In the genomic region with DNA sequence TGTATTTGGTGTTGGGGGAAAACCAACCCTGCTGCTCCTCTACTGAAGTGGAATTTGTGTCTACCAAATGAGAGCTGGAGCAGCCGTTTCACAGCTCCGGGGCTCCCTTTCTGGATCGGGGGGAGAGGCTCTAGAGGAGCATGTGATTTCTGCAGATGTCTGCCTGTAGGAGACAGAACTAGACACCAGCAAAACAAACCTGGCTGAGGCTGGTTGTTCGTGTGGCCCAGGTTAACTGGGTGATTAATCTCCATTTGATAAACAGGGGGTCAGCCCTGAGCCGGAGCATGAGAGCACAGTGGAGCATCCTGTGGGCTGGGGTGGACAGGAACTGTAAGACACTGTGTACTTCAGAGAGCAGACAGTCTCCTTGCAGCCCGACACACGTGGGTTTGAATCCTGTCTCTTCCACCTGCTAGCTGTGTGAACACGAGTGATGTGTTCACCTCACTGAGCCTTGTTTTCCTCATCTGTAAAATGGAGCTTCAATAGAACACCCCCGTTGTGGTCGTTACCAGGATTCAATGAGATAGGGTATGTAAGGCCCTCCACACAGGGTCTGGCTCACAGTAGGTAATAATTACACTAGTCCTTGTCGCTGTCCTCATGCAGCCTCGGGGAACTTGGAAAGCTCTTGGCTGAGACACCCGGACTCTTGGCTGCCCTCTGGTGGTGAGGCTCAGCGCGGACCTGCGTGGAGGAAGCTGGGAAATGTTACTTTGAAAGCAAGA, we compare ENCODE assay signal across 9 cellular contexts. TPM values are rescaled to one million over a fixed set of nuclear protein-coding genes. Genes with fewer than 3 reads are reported as not detected.
DNase-seq lines count a peak whose midpoint lies in the region; ATAC-seq and TF ChIP-seq lines count a peak whose summit lies in the region.
"Had no signal": no experiment of that assay in that cellular context is flagged by ENCODE, and none has a peak within 500 bp of the region (broad histone marks: within the 10 kb centered on the region; RNA-seq: fewer than 3 reads in every experiment).

No MANE protein-coding gene starts in this region.

- H3K27me3 Mint-ChIP-seq in MCF 10A (ENCODE audit: insufficient read depth, unreplicated experiment) = peaks cover 16% of the 10 kb centered on the region

- no peaks in the 10 kb centered on the region for H3K36me3 Mint-ChIP-seq in MCF 10A (ENCODE audit: insufficient read depth, unreplicated experiment)

- in situ Hi-C loops in GM13977 (cut with MboI; ENCODE audit: low pct_unique_long_range_greater_than_20kb, low sequenced_read_pairs, unreplicated experiment) = loop anchor here (25.0 kb wide), 1 partner anchor 271 kb away; a partner anchor contains a TSS

- intact Hi-C loops in MCF 10A (cut with micrococcal nuclease) = loop anchor here (1.0 kb wide), 1 partner anchor 104 kb away; no protein-coding TSS in a partner anchor

- TF ChIP-seq CTCF in GM13977 (IDR thresholded peaks at IDR 0.05; ENCODE audit: extremely low read depth, insufficient read depth, missing control alignments) (peak; percentile 92), MCF 10A (IDR thresholded peaks at IDR 0.05; ENCODE audit: unreplicated experiment) (peak; percentile 94)

- peak; percentile 55 for DNase-seq in 8988T
- DNase-seq in GM13977 (ENCODE audit: low spot score) = peak; percentile 71
- DNase-seq in NAMALWA (ENCODE audit: low spot score) = peak; percentile 75
- DNase-seq in UCSD-AML1 (lab: John Stamatoyannopoulos, UW; ENCODE audit: unreplicated experiment) = peak; percentile 76
- peak; percentile 76 for DNase-seq in MCF 10A (ENCODE audit: unreplicated experiment)
- DNase-seq in islet precursor cell = peak; percentile 90
- peak; percentile 80 to 85 for DNase-seq in stimulated activated CD4-positive, alpha-beta T cell treated with anti-CD3 and anti-CD28 coated beads, Interleukin-2, amount 100 ng/mL, for 24 hours

- POLR2A ChIA-PET in MCF 10A (lab: Yijun Ruan, JAX) = interaction anchor here (0.5 to 2.1 kb wide), 12 partner anchors 10 to 379 kb away, joined by 3 to 7 read pairs (median 4); no protein-coding TSS in a partner anchor

- no peak overlapping the region for H3K4me3 Mint-ChIP-seq in MCF 10A (ENCODE audit: unreplicated experiment)

- no TSS peak for BruUV-seq in MCF 10A (replicated peaks; lab: Mats Ljungman, UMichigan)

- no peak overlapping the region for H3K27ac Mint-ChIP-seq in MCF 10A (ENCODE audit: low read depth, unreplicated experiment)

- peaks cover 11% of the 10 kb centered on the region for H3K4me1 Mint-ChIP-seq in MCF 10A (ENCODE audit: insufficient read depth, unreplicated experiment)

- CTCF ChIA-PET in MCF 10A (lab: Yijun Ruan, JAX) = interaction anchor here (0.6 to 32.2 kb wide), 93 partner anchors 6 to 758 kb away, joined by 3 to 2166 read pairs (median 5); a partner anchor contains a TSS

- no peaks in the 10 kb centered on the region for H3K9me3 Mint-ChIP-seq in MCF 10A (ENCODE audit: unreplicated experiment)

- no peak for ATAC-seq in GM19455 (IDR thresholded peaks at IDR 0.05; ENCODE audit: unreplicated experiment)

RNA-seq across cellular contexts. Expression of a gene that starts 12.9 kb away (rescaled TPM):
- not detected in 2 replicates for total RNA-seq in MCF 10A (2022)

RNA-seq across cellular contexts. Expression of a gene that starts 30.1 kb away (rescaled TPM):
- not detected in 2 replicates for total RNA-seq in MCF 10A (2022)
- total RNA-seq: ovary had no signal
